1 cellular context compared by ENCODE assay signal in the genomic region with DNA sequence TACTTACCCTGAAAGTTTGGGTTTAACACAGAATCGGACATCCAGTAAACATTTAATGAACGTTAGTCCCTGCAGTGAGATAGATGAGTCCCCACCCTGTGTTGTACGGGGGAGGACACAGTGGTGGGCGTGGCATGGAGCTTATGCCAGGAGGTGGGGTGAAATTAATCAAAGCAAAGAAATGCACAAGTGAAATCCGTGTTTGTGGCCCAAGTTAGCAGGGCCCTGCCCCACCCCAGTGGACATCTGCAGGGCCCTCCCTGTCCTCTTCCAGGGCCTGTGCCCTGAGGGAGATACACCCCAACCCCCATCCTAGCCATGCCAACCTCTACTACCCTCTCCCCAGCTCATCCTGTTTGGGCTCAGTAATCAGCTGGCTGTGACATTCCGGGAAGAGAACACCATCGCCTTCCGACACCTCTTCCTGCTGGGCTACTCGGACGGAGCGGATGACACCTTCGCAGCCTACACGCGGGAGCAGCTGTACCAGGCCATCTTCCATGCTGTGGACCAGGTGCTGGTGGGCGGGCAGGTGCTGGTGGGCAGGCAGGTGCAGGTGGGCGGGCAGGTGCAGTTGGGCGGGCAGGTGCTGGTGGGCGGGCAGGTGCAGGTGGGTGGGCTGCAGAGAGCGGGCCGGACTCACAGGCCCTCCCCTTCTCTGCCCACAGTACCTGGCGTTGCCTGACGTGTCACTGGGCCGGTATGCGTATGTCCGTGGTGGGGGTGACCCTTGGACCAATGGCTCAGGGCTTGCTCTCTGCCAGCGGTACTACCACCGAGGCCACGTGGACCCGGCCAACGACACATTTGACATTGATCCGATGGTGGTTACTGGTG.
TF ChIP-seq lines count a peak whose summit lies in the region.

No MANE protein-coding gene starts in this region.

TF ChIP-seq in HepG2, 621 proteins besides CTCF, POLR2A, EP300 and RAD21:
- TF ChIP-seq ZNF275 (CRISPR knock-in tag; IDR thresholded peaks at IDR 0.05; ENCODE audit: borderline replicate concordance) (no peak), ATM (IDR thresholded peaks at IDR 0.05; ENCODE audit: borderline replicate concordance) (no peak), SNAI1 (CRISPR knock-in tag; IDR thresholded peaks at IDR 0.05; ENCODE audit: borderline replicate concordance) (no peak), TFAP4 (IDR thresholded peaks at IDR 0.05; ENCODE audit: borderline replicate concordance, low read depth) (no peak), ZSCAN22 (CRISPR knock-in tag; IDR thresholded peaks at IDR 0.05) (no peak), ZNF383 (CRISPR knock-in tag; IDR thresholded peaks at IDR 0.05; ENCODE audit: borderline replicate concordance) (no peak), ZNF20 (CRISPR knock-in tag; IDR thresholded peaks at IDR 0.05) (no peak), KMT2A (CRISPR knock-in tag; IDR thresholded peaks at IDR 0.05) (no peak)
- TF ChIP-seq, protein P1, sequence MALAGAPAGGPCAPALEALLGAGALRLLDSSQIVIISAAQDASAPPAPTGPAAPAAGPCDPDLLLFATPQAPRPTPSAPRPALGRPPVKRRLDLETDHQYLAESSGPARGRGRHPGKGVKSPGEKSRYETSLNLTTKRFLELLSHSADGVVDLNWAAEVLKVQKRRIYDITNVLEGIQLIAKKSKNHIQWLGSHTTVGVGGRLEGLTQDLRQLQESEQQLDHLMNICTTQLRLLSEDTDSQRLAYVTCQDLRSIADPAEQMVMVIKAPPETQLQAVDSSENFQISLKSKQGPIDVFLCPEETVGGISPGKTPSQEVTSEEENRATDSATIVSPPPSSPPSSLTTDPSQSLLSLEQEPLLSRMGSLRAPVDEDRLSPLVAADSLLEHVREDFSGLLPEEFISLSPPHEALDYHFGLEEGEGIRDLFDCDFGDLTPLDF (CRISPR knock-in tag; IDR thresholded peaks at IDR 0.05) = no peak
TF ChIP-seq in HepG2: peak in this region for 0.
